In genomic region chr9:70539007-70539406, GRCh38 we compare ENCODE assay signal across 16 cellular contexts.
DNase-seq lines count a peak whose midpoint lies in the region; ATAC-seq and TF ChIP-seq lines count a peak whose summit lies in the region.
"Had no signal": no experiment of that assay in that cellular context is flagged by ENCODE, and none has a peak within 500 bp of the region (broad histone marks: within the 10 kb centered on the region; RNA-seq: fewer than 3 reads in every experiment).

No MANE protein-coding gene starts in this region.

- H3K23me2 ChIP-seq in H9 (ENCODE audit: insufficient read length, low read depth, low read length, poor library complexity, severe bottlenecking): no peaks in the 10 kb centered on the region

- H3K9me3 Mint-ChIP-seq in H9 (no peaks in the 10 kb centered on the region), brain (peaks cover 0 to 2% (median 0%) of the 10 kb centered on the region in 5 experiments)
- no peaks in the 10 kb centered on the region for H3K9me3 Mint-ChIP-seq in stimulated activated naive B cell treated with anti-CD40 and anti-IgM and Interleukin-4, amounts not matched to agents 10 μg/mL and 1 μg/mL and 100 μg/mL, for 72 hours
- H3K9me3 Mint-ChIP-seq: IgD-negative memory B cell had no signal

- DNase-seq in EH (ENCODE audit: low read depth): peak; percentile 43
- no peak for DNase-seq in H9
- DNase-seq in stimulated activated naive B cell treated with anti-CD40 and anti-IgM and Interleukin-4, amounts not matched to agents 10 μg/mL and 1 μg/mL and 100 μg/mL, for 72 hours: no peak
- no peak for DNase-seq in NCI-H2081 treated with DMSO at 0.1 percent for 48 hours (lab: John Stamatoyannopoulos, UW)
- DNase-seq in aorta: no peak
- no peak for DNase-seq in stimulated activated CD8-positive, alpha-beta memory T cell treated with anti-CD3 and anti-CD28 coated beads, Interleukin-4, amount 100 ng/mL, for 48 hours
- DNase-seq: ACHN, AML-193, Karpas-422, NCI-H1417 treated with DMSO at 0.1 percent for 48 hours, NCI-H1930, NCI-H2171 treated with DMSO at 0.1 percent for 48 hours had no signal

- H2AFZ ChIP-seq in H9 (ENCODE audit: low read length): no peak overlapping the region

- H2AK5ac ChIP-seq in H9 (ENCODE audit: insufficient read length, low read length): no peak overlapping the region

- H3K23ac ChIP-seq in H9 (ENCODE audit: insufficient read length, low read depth, low read length): no peak overlapping the region

- no peak overlapping the region for H4K8ac ChIP-seq in H9 (replicated peaks; ENCODE audit: insufficient read length, low read depth, low read length)

- H4K5ac ChIP-seq in H9 (ENCODE audit: insufficient read length, low read depth, low read length): no peak overlapping the region

- H3K4me1 Mint-ChIP-seq in H9: peaks cover 8 to 10% of the 10 kb centered on the region in 2 experiments
- H3K4me1 Mint-ChIP-seq in brain: peaks cover 8% of the 10 kb centered on the region
- H3K4me1 Mint-ChIP-seq in stimulated activated naive B cell treated with anti-CD40 and anti-IgM and Interleukin-4, amounts not matched to agents 10 μg/mL and 1 μg/mL and 100 μg/mL, for 72 hours: no peaks in the 10 kb centered on the region

- no peaks in the 10 kb centered on the region for H3K9me3 ChIP-seq in H9 (ENCODE audit: control insufficient read depth, low read depth, low read length)
- no peaks in the 10 kb centered on the region for H3K9me3 ChIP-seq in aorta (ENCODE audit: control insufficient read depth, low read length)

- H3K4ac ChIP-seq in H9 (ENCODE audit: low read depth, low read length): no peak overlapping the region

- H3K27me3 Mint-ChIP-seq in H9 (ENCODE audit: low read depth) (no peaks in the 10 kb centered on the region), brain (no peaks in the 10 kb centered on the region)
- H3K27me3 Mint-ChIP-seq in stimulated activated naive B cell treated with anti-CD40 and anti-IgM and Interleukin-4, amounts not matched to agents 10 μg/mL and 1 μg/mL and 100 μg/mL, for 72 hours: peaks cover 0 to 11% of the 10 kb centered on the region in 2 donors

- no peak overlapping the region for H3K18ac ChIP-seq in H9 (ENCODE audit: insufficient read length, low read depth, low read length)

- H3K14ac ChIP-seq in H9 (ENCODE audit: insufficient read depth, low read length): no peak overlapping the region

- H3K36me3 ChIP-seq in aorta (ENCODE audit: control insufficient read depth in 1 of 2, insufficient read depth in 2 of 2, low read length in 1 of 2): no peaks in the 10 kb centered on the region

- H2BK120ac ChIP-seq in H9 (ENCODE audit: low read depth, low read length, poor library complexity, severe bottlenecking): no peak overlapping the region

- H3K4me3 ChIP-seq in aorta (ENCODE audit: low read length in 2 of 2): no peak overlapping the region

- H2BK20ac ChIP-seq in H9 (ENCODE audit: low read depth, low read length, poor library complexity, severe bottlenecking): no peak overlapping the region

- WGBS in H9 (ENCODE audit: extremely low coverage, insufficient read length, low lambda C conversion rate): no CpG with 5 or more reads among the region's 1 CpG
- WGBS in aorta, 2 donors: 98 to 100% methylated on average over 1 of the region's 1 CpG

- no peak for TF ChIP-seq CTCF in H9 (conservative IDR thresholded peaks at IDR 0.05)
- no peak for TF ChIP-seq CTCF in brain (conservative IDR thresholded peaks at IDR 0.05)

- H3K4me2 ChIP-seq in H9 (ENCODE audit: insufficient read depth, insufficient read length, low read length): no peak overlapping the region

- H3K9ac ChIP-seq in H9 (ENCODE audit: extremely low read depth, insufficient read length, low read length): no peak overlapping the region

- no peak overlapping the region for H3K56ac ChIP-seq in H9 (ENCODE audit: insufficient read length, low read depth, low read length)

- H3K4me1 ChIP-seq in H9 (ENCODE audit: insufficient read depth, low read length): no peaks in the 10 kb centered on the region; the same call in 1 of the 2 replicates
- no peaks in the 10 kb centered on the region for H3K4me1 ChIP-seq in aorta (ENCODE audit: control insufficient read depth in 1 of 2, insufficient read depth in 2 of 2, low read length in 2 of 2)

- H4K91ac ChIP-seq in H9 (ENCODE audit: insufficient read length, low read depth, low read length): no peak overlapping the region

- H3K36me3 Mint-ChIP-seq in H9 (ENCODE audit: insufficient read depth in 1 of 3, low read depth in 3 of 3) (no peaks in the 10 kb centered on the region), brain (peaks cover 8% of the 10 kb centered on the region)
- no peaks in the 10 kb centered on the region for H3K36me3 Mint-ChIP-seq in stimulated activated naive B cell treated with anti-CD40 and anti-IgM and Interleukin-4, amounts not matched to agents 10 μg/mL and 1 μg/mL and 100 μg/mL, for 72 hours
- H3K36me3 Mint-ChIP-seq: IgD-negative memory B cell had no signal

- H3T11ph ChIP-seq in H9 (ENCODE audit: low read length): no peak overlapping the region

- no peaks in the 10 kb centered on the region for H3K79me1 ChIP-seq in H9 (ENCODE audit: insufficient read depth, low read depth, low read length, poor library complexity, severe bottlenecking)

- no peaks in the 10 kb centered on the region for H3K27me3 ChIP-seq in H9 (ENCODE audit: insufficient read depth, low read length)
- no peaks in the 10 kb centered on the region for H3K27me3 ChIP-seq in aorta (ENCODE audit: control insufficient read depth in 1 of 2, insufficient read depth in 2 of 2, low read length in 1 of 2)

- no peak overlapping the region for H2BK5ac ChIP-seq in H9 (ENCODE audit: insufficient read length, low read length)

- H3K4me3 Mint-ChIP-seq in H9 (no peak overlapping the region), brain (no peak overlapping the region)
- no peak overlapping the region for H3K4me3 Mint-ChIP-seq in stimulated activated naive B cell treated with anti-CD40 and anti-IgM and Interleukin-4, amounts not matched to agents 10 μg/mL and 1 μg/mL and 100 μg/mL, for 72 hours
- H3K4me3 Mint-ChIP-seq: IgD-negative memory B cell had no signal

- H2BK15ac ChIP-seq in H9 (ENCODE audit: low read depth, low read length): no peak overlapping the region

- intact Hi-C loops in aorta (cut with DNase I): loop anchor here in 1 of 2 donors (5.0 to 10.0 kb wide), 2 partner anchors 33 to 56 kb away; no protein-coding TSS in a partner anchor

- H3K27ac ChIP-seq in H9 (ENCODE audit: insufficient read length, low read depth, low read length) (no peak overlapping the region), aorta (ENCODE audit: low read depth in 1 of 2, low read length in 2 of 2) (no peak overlapping the region)
- H3K27ac ChIP-seq: C4-2B had no signal

- H3K27ac Mint-ChIP-seq in H9: peak overlapping the region; percentile 7 to 86 (median 78); a peak in 5 of 7 replicates
- H3K27ac Mint-ChIP-seq in brain: peak overlapping the region in 3 of 5 experiments; percentile 21 to 90 (median 71)
- H3K27ac Mint-ChIP-seq in stimulated activated naive B cell treated with anti-CD40 and anti-IgM and Interleukin-4, amounts not matched to agents 10 μg/mL and 1 μg/mL and 100 μg/mL, for 72 hours: peak overlapping the region; percentile 1
- H3K27ac Mint-ChIP-seq: IgD-negative memory B cell had no signal

- H4K20me1 ChIP-seq in H9 (ENCODE audit: control insufficient read depth, insufficient read depth, insufficient read length): no peaks in the 10 kb centered on the region

- H2BK12ac ChIP-seq in H9 (ENCODE audit: insufficient read length, low read depth, low read length): no peak overlapping the region

- ATAC-seq in stimulated activated naive B cell treated with anti-CD40 and anti-IgM and Interleukin-4, amounts not matched to agents 10 μg/mL and 1 μg/mL and 100 μg/mL, for 72 hours (replicated peaks): no peak
- ATAC-seq in aorta (ENCODE audit: low FRiP score): no peak
- ATAC-seq: Panc1 had no signal

- no peaks in the 10 kb centered on the region for H3K79me2 ChIP-seq in H9 (ENCODE audit: insufficient read depth, low read length)

Comparison
In these comparisons a context has a peak if more than half of its experiments do, and no peak if none do; other contexts are left out.
1. H3K27ac Mint-ChIP-seq: peak in every context shown above with its lines; median percentile 78 in H9; 71 in brain; 1 in stimulated activated naive B cell treated with anti-CD40 and anti-IgM and Interleukin-4, amounts not matched to agents 10 μg/mL and 1 μg/mL and 100 μg/mL, for 72 hours.